Comparison of ENCODE assay signal across 8 cellular contexts in genomic region chr11:61361686-61362541, GRCh38. TPM values are rescaled to one million over a fixed set of nuclear protein-coding genes. Genes with fewer than 3 reads are reported as not detected.
A peak's percentile ranks its signal among the peaks of the same experiment; 100 is the strongest.
DNase-seq lines count a peak whose midpoint lies in the region; ATAC-seq and TF ChIP-seq lines count a peak whose summit lies in the region.

CYB561A3 (minus strand) TSS chr11:61361882; CDS start chr11:61356713, 5,169 bp downstream.
TMEM138 (plus strand) TSS chr11:61362374; CDS start chr11:61364391, 2,017 bp downstream.

- peaks cover 7 to 60% (median 37%) of the 10 kb centered on the region in 4 donors for H3K4me1 Mint-ChIP-seq in naive thymus-derived CD8-positive, alpha-beta T cell

- H3K27me3 ChIP-seq in fibroblast of lung (ENCODE audit: control insufficient read depth, insufficient read depth, low read length), result no peaks in the 10 kb centered on the region

- no peak for TF ChIP-seq CTCF in fibroblast of lung (conservative IDR thresholded peaks at IDR 0.05 in 1 of 2, IDR thresholded peaks at IDR 0.05 in 1 of 2; ENCODE audit: low read depth in 1 of 2, low read length in 2 of 2)

- POLR2A ChIA-PET in naive thymus-derived CD8-positive, alpha-beta T cell (lab: Charles Lee), result interaction anchor here (0.6 to 3.9 kb wide), 14 partner anchors 10 to 447 kb away, joined by 3 to 46 read pairs (median 6); partner anchors contain the start of genes CPSF7, DDB1, SDHAF2 and TKFC

- H2AFZ ChIP-seq in fibroblast of lung (ENCODE audit: low read length), result peak within 1 kb of the TSS; percentile 98

- H3K36me3 Mint-ChIP-seq in naive thymus-derived CD8-positive, alpha-beta T cell, result peaks cover 0 to 31% (median 3%) of the 10 kb centered on the region in 3 donors

- H3K27me3 Mint-ChIP-seq in naive thymus-derived CD8-positive, alpha-beta T cell, result no peaks in the 10 kb centered on the region

- peak within 1 kb of the TSS; percentile 84 to 99 (median 98) for H3K4me3 ChIP-seq in fibroblast of lung (replicated peaks in 1 of 4; ENCODE audit: control extremely low read depth in 1 of 4, insufficient read depth in 1 of 4, low read depth in 3 of 4, low read length in 4 of 4)

- DNase-seq in DMS79 (lab: John Stamatoyannopoulos, UW) (peak; percentile 86), RPMI7951 (ENCODE audit: low read depth) (peak; percentile 93), fibroblast of lung (ENCODE audit: low read depth in 2 of 2) (peak; percentile 93 to 95)
- DNase-seq in activated T-helper 1 cell treated with anti-CD3 and anti-CD28 coated beads, Interleukin-2, amount 50 U/mL, for 16 hours (ENCODE audit: low read depth in 1 of 2, low spot score in 1 of 2), result peak; percentile 68 to 81
- DNase-seq in naive thymus-derived CD8-positive, alpha-beta T cell, result peak; percentile 77 to 91 (median 82)
- peak; percentile 69 to 88 (median 81) for DNase-seq in stimulated activated naive CD4-positive, alpha-beta T cell (lab: John Stamatoyannopoulos, UW)

- H3K4me2 ChIP-seq in fibroblast of lung (ENCODE audit: extremely low read depth, insufficient read depth, low read length), result peak within 1 kb of the TSS; percentile 93

- H3K36me3 ChIP-seq in KOPT-K1 (ENCODE audit: insufficient read depth, low read length) (peaks cover 39% of the 10 kb centered on the region), fibroblast of lung (ENCODE audit: control insufficient read depth, insufficient read depth, low read length) (peaks cover 10% of the 10 kb centered on the region)

- H3K4me1 ChIP-seq in fibroblast of lung (ENCODE audit: control insufficient read depth, extremely low read depth, insufficient read depth, low read length), result peaks cover 10% of the 10 kb centered on the region

- peak within 1 kb of the TSS; percentile 95 to 99 (median 98) for H3K27ac Mint-ChIP-seq in naive thymus-derived CD8-positive, alpha-beta T cell

- H3K27ac ChIP-seq in KOPT-K1 (ENCODE audit: low read depth, low read length, poor library complexity, severe bottlenecking), result peak within 1 kb of the TSS; percentile 98
- H3K27ac ChIP-seq in fibroblast of lung (ENCODE audit: insufficient read depth, low read length), result peak within 1 kb of the TSS; percentile 99

- peak within 1 kb of the TSS; percentile 95 to 99 (median 97) for H3K4me3 Mint-ChIP-seq in naive thymus-derived CD8-positive, alpha-beta T cell

- ATAC-seq in GM21737 (IDR thresholded peaks at IDR 0.05; ENCODE audit: unreplicated experiment), result peak; percentile 73
- ATAC-seq in naive thymus-derived CD8-positive, alpha-beta T cell, result peak; percentile 86 to 92

- H3K9me3 Mint-ChIP-seq in naive thymus-derived CD8-positive, alpha-beta T cell, result no peaks in the 10 kb centered on the region

- peaks cover 26% of the 10 kb centered on the region for H3K79me2 ChIP-seq in fibroblast of lung (ENCODE audit: control insufficient read depth, insufficient read depth, low read length)

- no peaks in the 10 kb centered on the region for H4K20me1 ChIP-seq in fibroblast of lung (ENCODE audit: control insufficient read depth, extremely low read depth, insufficient read depth, low read length)

- peak within 1 kb of the TSS; percentile 94 for H3K9ac ChIP-seq in fibroblast of lung (ENCODE audit: insufficient read depth, low read length)

- H3K9me3 ChIP-seq in KOPT-K1 (ENCODE audit: insufficient read depth, low read length, poor library complexity, severe bottlenecking), result no peaks in the 10 kb centered on the region
- no peaks in the 10 kb centered on the region for H3K9me3 ChIP-seq in fibroblast of lung (ENCODE audit: control insufficient read depth, insufficient read depth, low read depth, low read length)

RNA-seq across cellular contexts. Expression of gene CYB561A3, which starts in this region (rescaled TPM):
- 58.5 and 64.4 TPM in 2 replicates for total RNA-seq in RPMI7951 (2014; rRNA removed; shearing (Covaris generic))
- total RNA-seq in fibroblast of lung, result 39.3 and 65.1 TPM in 2 replicates
- 43.9 and 48.3 TPM in 2 replicates for polyA plus RNA-seq in fibroblast of lung
- polyA plus RNA-seq in fibroblast of lung (2012), result 41.8 and 42.0 TPM in 2 replicates
- 215 and 274 TPM in 2 replicates for polyA minus RNA-seq in fibroblast of lung (ENCODE audit: low replicate concordance)
- total RNA-seq in naive thymus-derived CD8-positive, alpha-beta T cell, result 10 to 100 TPM; 42.9 to 52.3 TPM
- polyA plus RNA-seq in naive thymus-derived CD8-positive, alpha-beta T cell, result 10 to 100 TPM; 54.5 to 69.3 (median 58.4) TPM

RNA-seq across cellular contexts. Expression of gene TMEM138, which starts in this region (rescaled TPM):
- 62.4 and 99.0 TPM in 2 replicates for total RNA-seq in RPMI7951 (2014; rRNA removed; shearing (Covaris generic))
- total RNA-seq in fibroblast of lung, result 20.0 and 30.2 TPM in 2 replicates
- polyA plus RNA-seq in fibroblast of lung, result 78.0 and 95.9 TPM in 2 replicates
- 57.7 and 65.3 TPM in 2 replicates for polyA plus RNA-seq in fibroblast of lung (2012)
- 64.3 and 99.7 TPM in 2 replicates for polyA minus RNA-seq in fibroblast of lung (ENCODE audit: low replicate concordance)
- 10 to 100 TPM; 71.6 to 77.5 TPM for total RNA-seq in naive thymus-derived CD8-positive, alpha-beta T cell
- 10 to 100 TPM; 44.8 to 49.7 (median 47.0) TPM for polyA plus RNA-seq in naive thymus-derived CD8-positive, alpha-beta T cell

Comparison
In these comparisons a context has a peak if more than half of its experiments do, and no peak if none do; other contexts are left out.
1. Peak in every context shown above with its lines: DNase-seq, ATAC-seq, H3K4me3 ChIP-seq and H3K27ac ChIP-seq.